ENCODE assay signal across 38 cellular contexts in genomic region chr3:146655333-146655996, GRCh38. TPM values are rescaled to one million over a fixed set of nuclear protein-coding genes. Genes with fewer than 3 reads are reported as not detected.
DNase-seq lines count a peak whose midpoint lies in the region; ATAC-seq and TF ChIP-seq lines count a peak whose summit lies in the region.
"Had no signal": no experiment of that assay in that cellular context is flagged by ENCODE, and none has a peak within 500 bp of the region (broad histone marks: within the 10 kb centered on the region; RNA-seq: fewer than 3 reads in every experiment).

No MANE protein-coding gene starts in this region.

- no CpG with 5 or more reads among the region's 3 CpGs for WGBS in neuronal stem cell (ENCODE audit: extremely low coverage in 2 of 2, insufficient read length in 2 of 2, insufficient replicate concordance in 1 of 2), 2 donors

- H3K4me3 ChIP-seq in GM23338 (no peak overlapping the region), neuronal stem cell (ENCODE audit: low read length in 2 of 2) (no peak overlapping the region)
- H3K4me3 ChIP-seq: cardiac muscle cell, esophagus muscularis mucosa, hepatocyte, Peyer's patch, SJSA1, upper lobe of left lung had no signal

- ATAC-seq in GM23338: no peak
- ATAC-seq in GM19455 (IDR thresholded peaks at IDR 0.05; ENCODE audit: unreplicated experiment): no peak
- ATAC-seq in GM21619 (IDR thresholded peaks at IDR 0.05; ENCODE audit: unreplicated experiment): no peak
- ATAC-seq: activated CD4-positive, CD25-positive, alpha-beta regulatory T cell treated with anti-CD3 and anti-CD28 coated beads, Interleukin-2, amount 50 U/mL, for 24 hours; activated T-helper 17 cell treated with anti-CD3 and anti-CD28 coated beads, Interleukin-2, amount 50 U/mL, for 72 hours; foreskin keratinocyte; left cardiac atrium; stimulated activated effector memory CD8-positive, alpha-beta T cell treated with anti-CD3 and anti-CD28 coated beads, Interleukin-12 subunit alpha, Interleukin-12 subunit beta, amount 100 ng/mL, for 72 hours had no signal

- no peak overlapping the region for H2BK15ac ChIP-seq in neuronal stem cell (ENCODE audit: low read length)

- no peaks in the 10 kb centered on the region for H3K79me2 ChIP-seq in GM23338 (replicated peaks; ENCODE audit: insufficient read depth)
- H3K79me2 ChIP-seq: hepatocyte had no signal

- H2AK5ac ChIP-seq in neuronal stem cell (ENCODE audit: low read depth, low read length): no peak overlapping the region

- H3K4me2 ChIP-seq in GM23338 (no peak overlapping the region), neuronal stem cell (ENCODE audit: insufficient read depth, low read length, poor library complexity, severe bottlenecking) (no peak overlapping the region)
- H3K4me2 ChIP-seq: hepatocyte had no signal

- no peak overlapping the region for H4K8ac ChIP-seq in neuronal stem cell (ENCODE audit: low read depth, low read length)

- H3K23ac ChIP-seq in neuronal stem cell (ENCODE audit: low read depth, low read length, poor library complexity): no peak overlapping the region

- H3K4me3 Mint-ChIP-seq in GM23338 (no peak overlapping the region), endothelial cell (ENCODE audit: unreplicated experiment) (no peak overlapping the region)
- no peak overlapping the region for H3K4me3 Mint-ChIP-seq in activated CD4-positive, alpha-beta memory T cell treated with anti-CD3 and anti-CD28 coated beads for 36 hours
- H3K4me3 Mint-ChIP-seq: activated CD4-positive, alpha-beta memory T cell treated with anti-CD3 and anti-CD28 coated beads, Interleukin-2, amount 10 ng/mL, durations not matched to agents 7 days and 5 days; activated naive CD4-positive, alpha-beta T cell treated with anti-CD3 and anti-CD28 coated beads, Interleukin-2, amount 50 U/mL, for 24 hours; activated T-helper 17 cell treated with anti-CD3 and anti-CD28 coated beads, Interleukin-2, amount 50 U/mL, for 72 hours; CD8-positive, alpha-beta memory T cell; H9; stimulated activated effector memory CD8-positive, alpha-beta T cell treated with anti-CD3 and anti-CD28 coated beads, Interleukin-12 subunit alpha, Interleukin-12 subunit beta, amount 100 ng/mL, for 72 hours had no signal

- H3F3A ChIP-seq in GM23338 (replicated peaks; ENCODE audit: low read depth): no peaks in the 10 kb centered on the region

- H3K36me3 Mint-ChIP-seq in GM23338 (ENCODE audit: low read depth): no peaks in the 10 kb centered on the region
- no peaks in the 10 kb centered on the region for H3K36me3 Mint-ChIP-seq in endothelial cell (ENCODE audit: low read depth, unreplicated experiment)
- H3K36me3 Mint-ChIP-seq in activated CD4-positive, alpha-beta memory T cell treated with anti-CD3 and anti-CD28 coated beads for 36 hours: no peaks in the 10 kb centered on the region
- H3K36me3 Mint-ChIP-seq: activated naive CD4-positive, alpha-beta T cell treated with anti-CD3 and anti-CD28 coated beads, Interleukin-2, amount 50 U/mL, for 24 hours; CD8-positive, alpha-beta memory T cell; stimulated activated effector memory CD8-positive, alpha-beta T cell treated with anti-CD3 and anti-CD28 coated beads, Interleukin-12 subunit alpha, Interleukin-12 subunit beta, amount 100 ng/mL, for 72 hours had no signal

- H3K14ac ChIP-seq in neuronal stem cell (ENCODE audit: low read length): no peak overlapping the region

- no peak overlapping the region for H2BK120ac ChIP-seq in neuronal stem cell (ENCODE audit: low read depth, low read length)

- H4K91ac ChIP-seq in neuronal stem cell (ENCODE audit: low read depth, low read length, poor library complexity): no peak overlapping the region

- H2BK12ac ChIP-seq in neuronal stem cell (ENCODE audit: low read length): no peak overlapping the region

- TF ChIP-seq CTCF in GM23338 (conservative IDR thresholded peaks at IDR 0.05; ENCODE audit: low read depth in 2 of 2) (no peak), endothelial cell (IDR thresholded peaks at IDR 0.05; ENCODE audit: unreplicated experiment) (peak; percentile 18)

- no peak overlapping the region for H3K27ac ChIP-seq in GM23338 (ENCODE audit: low read depth)
- H3K27ac ChIP-seq in neuronal stem cell (replicated peaks; ENCODE audit: low read length): no peak overlapping the region
- H3K27ac ChIP-seq: cardiac muscle cell, esophagus muscularis mucosa, foreskin keratinocyte, hepatocyte, Peyer's patch, SJSA1, upper lobe of left lung had no signal

- H2BK5ac ChIP-seq in neuronal stem cell (ENCODE audit: low read length): no peak overlapping the region

- H3K4me1 Mint-ChIP-seq in GM23338 (peaks cover 25% of the 10 kb centered on the region), endothelial cell (ENCODE audit: unreplicated experiment) (no peaks in the 10 kb centered on the region)
- no peaks in the 10 kb centered on the region for H3K4me1 Mint-ChIP-seq in activated CD4-positive, alpha-beta memory T cell treated with anti-CD3 and anti-CD28 coated beads for 36 hours (ENCODE audit: low read depth)
- H3K4me1 Mint-ChIP-seq: activated CD4-positive, alpha-beta memory T cell treated with anti-CD3 and anti-CD28 coated beads, Interleukin-2, amount 10 ng/mL, durations not matched to agents 7 days and 5 days; activated naive CD4-positive, alpha-beta T cell treated with anti-CD3 and anti-CD28 coated beads, Interleukin-2, amount 50 U/mL, for 24 hours; activated T-helper 17 cell treated with anti-CD3 and anti-CD28 coated beads, Interleukin-2, amount 50 U/mL, for 72 hours; CD8-positive, alpha-beta memory T cell; stimulated activated effector memory CD8-positive, alpha-beta T cell treated with anti-CD3 and anti-CD28 coated beads, Interleukin-12 subunit alpha, Interleukin-12 subunit beta, amount 100 ng/mL, for 72 hours had no signal

- H2AFZ ChIP-seq in GM23338: no peak overlapping the region
- peak overlapping the region; percentile 65 for H2AFZ ChIP-seq in neuronal stem cell (ENCODE audit: low read length)
- H2AFZ ChIP-seq: hepatocyte had no signal

- POLR2A ChIA-PET in activated CD4-positive, alpha-beta memory T cell treated with anti-CD3 and anti-CD28 coated beads for 36 hours (lab: Charles Lee): no interaction called here

- H3K27me3 ChIP-seq in GM23338 (ENCODE audit: insufficient read depth) (no peaks in the 10 kb centered on the region), neuronal stem cell (ENCODE audit: control insufficient read depth in 3 of 3, insufficient read depth in 3 of 3, low read depth in 1 of 3, low read length in 3 of 3) (no peaks in the 10 kb centered on the region)
- H3K27me3 ChIP-seq: BE2C, cardiac muscle cell, esophagus muscularis mucosa, foreskin keratinocyte, hepatocyte, Peyer's patch, SJSA1, upper lobe of left lung had no signal

- peaks cover 28% of the 10 kb centered on the region for H3K4me1 ChIP-seq in GM23338 (ENCODE audit: insufficient read depth)
- peaks cover 2% of the 10 kb centered on the region in 2 donors for H3K4me1 ChIP-seq in neuronal stem cell (ENCODE audit: control insufficient read depth in 2 of 2, insufficient read depth in 1 of 2, low read depth in 1 of 2, low read length in 2 of 2)
- H3K4me1 ChIP-seq: BE2C, foreskin keratinocyte, Peyer's patch, SJSA1, upper lobe of left lung had no signal

- H3K79me1 ChIP-seq in neuronal stem cell (ENCODE audit: low read depth, low read length): no peaks in the 10 kb centered on the region

- intact Hi-C loops in activated CD4-positive, alpha-beta memory T cell treated with anti-CD3 and anti-CD28 coated beads for 36 hours (cut with micrococcal nuclease): no loop called here

- no peak overlapping the region for H3K9ac ChIP-seq in neuronal stem cell (ENCODE audit: low read depth, low read length, poor library complexity)

- CTCF ChIA-PET in activated CD4-positive, alpha-beta memory T cell treated with anti-CD3 and anti-CD28 coated beads for 36 hours (lab: Charles Lee): no interaction called here

- DNase-seq in GM23338 (ENCODE audit: low spot score): no peak
- peak; percentile 27 to 65 for DNase-seq in SHP77 (lab: John Stamatoyannopoulos, UW)
- no peak for DNase-seq in endothelial cell (ENCODE audit: low spot score)
- DNase-seq in neuronal stem cell (ENCODE audit: low spot score): no peak
- no peak for DNase-seq in HuH-7.5 (ENCODE audit: low spot score)
- DNase-seq in activated CD4-positive, alpha-beta memory T cell treated with anti-CD3 and anti-CD28 coated beads for 36 hours: no peak
- DNase-seq: ACHN; activated CD4-positive, alpha-beta memory T cell treated with anti-CD3 and anti-CD28 coated beads, Interleukin-2, amount 10 ng/mL, durations not matched to agents 7 days and 5 days; activated CD8-positive, alpha-beta memory T cell treated with anti-CD3 and anti-CD28 coated beads, Interleukin-2, amount 50 U/mL, for 48 hours; BE2C; CD8-positive, alpha-beta memory T cell; cortex of kidney; DMS153; foreskin keratinocyte; H9; left cardiac atrium; mesendoderm; NCI-H2081 treated with DMSO at 0.1 percent for 48 hours; occipital lobe; Peyer's patch; retina; stimulated activated CD4-positive, alpha-beta T cell treated with anti-CD3 and anti-CD28 coated beads, Interleukin-12 subunit alpha, Interleukin-12 subunit beta, amount 100 ng/mL, for 4 hours; stimulated activated CD4-positive, alpha-beta T cell treated with anti-CD3 and anti-CD28 coated beads, Interleukin-4, amount 100 ng/mL, for 24 hours; T-helper 1 cell; upper lobe of left lung had no signal

- H3K27me3 Mint-ChIP-seq in GM23338 (ENCODE audit: insufficient read depth, low read depth, poor library complexity): no peaks in the 10 kb centered on the region
- no peaks in the 10 kb centered on the region for H3K27me3 Mint-ChIP-seq in endothelial cell (ENCODE audit: unreplicated experiment)
- H3K27me3 Mint-ChIP-seq in activated CD4-positive, alpha-beta memory T cell treated with anti-CD3 and anti-CD28 coated beads for 36 hours: no peaks in the 10 kb centered on the region
- H3K27me3 Mint-ChIP-seq: activated CD4-positive, alpha-beta memory T cell treated with anti-CD3 and anti-CD28 coated beads, Interleukin-2, amount 10 ng/mL, durations not matched to agents 7 days and 5 days; CD8-positive, alpha-beta memory T cell had no signal

- peaks cover 0 to 10% of the 10 kb centered on the region in 2 donors for H3K9me3 ChIP-seq in neuronal stem cell (replicated peaks in 1 of 2; ENCODE audit: control insufficient read depth in 2 of 2, insufficient read depth in 1 of 2, low read depth in 1 of 2, low read length in 2 of 2)
- H3K9me3 ChIP-seq: BE2C, Peyer's patch, SJSA1, upper lobe of left lung had no signal

- no peak overlapping the region for H3K4ac ChIP-seq in neuronal stem cell (ENCODE audit: low read length)

- H3K9me3 Mint-ChIP-seq in GM23338 (no peaks in the 10 kb centered on the region), endothelial cell (ENCODE audit: unreplicated experiment) (no peaks in the 10 kb centered on the region)
- no peaks in the 10 kb centered on the region for H3K9me3 Mint-ChIP-seq in activated CD4-positive, alpha-beta memory T cell treated with anti-CD3 and anti-CD28 coated beads for 36 hours
- H3K9me3 Mint-ChIP-seq: activated CD4-positive, alpha-beta memory T cell treated with anti-CD3 and anti-CD28 coated beads, Interleukin-2, amount 10 ng/mL, durations not matched to agents 7 days and 5 days had no signal

- H4K20me1 ChIP-seq in GM23338 (replicated peaks; ENCODE audit: insufficient read depth): no peaks in the 10 kb centered on the region

- H3K27ac Mint-ChIP-seq in GM23338: peak overlapping the region; percentile 24; the same call in 1 of the 2 replicates
- H3K27ac Mint-ChIP-seq in endothelial cell (ENCODE audit: unreplicated experiment): no peak overlapping the region
- no peak overlapping the region for H3K27ac Mint-ChIP-seq in activated CD4-positive, alpha-beta memory T cell treated with anti-CD3 and anti-CD28 coated beads for 36 hours
- H3K27ac Mint-ChIP-seq: activated CD4-positive, alpha-beta memory T cell treated with anti-CD3 and anti-CD28 coated beads, Interleukin-2, amount 10 ng/mL, durations not matched to agents 7 days and 5 days; activated naive CD4-positive, alpha-beta T cell treated with anti-CD3 and anti-CD28 coated beads, Interleukin-2, amount 50 U/mL, for 24 hours; activated T-helper 17 cell treated with anti-CD3 and anti-CD28 coated beads, Interleukin-2, amount 50 U/mL, for 72 hours; CD8-positive, alpha-beta memory T cell; H9; stimulated activated effector memory CD8-positive, alpha-beta T cell treated with anti-CD3 and anti-CD28 coated beads, Interleukin-12 subunit alpha, Interleukin-12 subunit beta, amount 100 ng/mL, for 72 hours had no signal

- H3K9me2 ChIP-seq in GM23338 (ENCODE audit: insufficient read depth): no peaks in the 10 kb centered on the region

- H3K18ac ChIP-seq in neuronal stem cell (ENCODE audit: low read length): no peak overlapping the region

- H3K36me3 ChIP-seq in GM23338 (ENCODE audit: insufficient read depth) (no peaks in the 10 kb centered on the region), neuronal stem cell (replicated peaks in 1 of 2; ENCODE audit: control insufficient read depth in 2 of 2, insufficient read depth in 2 of 2, low read length in 2 of 2) (no peaks in the 10 kb centered on the region)
- H3K36me3 ChIP-seq: BE2C, cardiac muscle cell, esophagus muscularis mucosa, Peyer's patch, SJSA1, upper lobe of left lung had no signal

RNA-seq across cellular contexts. Expression of gene PLSCR5, which starts 50.3 kb away (rescaled TPM):
- not detected in 2 replicates for total RNA-seq in GM23338 (2014; rRNA removed; shearing (Covaris generic))
- not detected in 2 replicates for polyA plus RNA-seq in GM23338 (2016; fragmentation: Nextera tagmentation; extraction: Ambion mirVana)
- not detected for total RNA-seq in endothelial cell (ENCODE audit: unreplicated experiment)
- polyA plus RNA-seq in neuronal stem cell (2013, experiment 1 of 2): not detected
- not detected for polyA plus RNA-seq in neuronal stem cell (2013, experiment 2 of 2)
- not detected for total RNA-seq in activated CD4-positive, alpha-beta memory T cell treated with anti-CD3 and anti-CD28 coated beads for 36 hours
- total RNA-seq: activated CD4-positive, alpha-beta memory T cell treated with anti-CD3 and anti-CD28 coated beads, Interleukin-2, amount 10 ng/mL, durations not matched to agents 7 days and 5 days; activated T-helper 17 cell treated with anti-CD3 and anti-CD28 coated beads, Interleukin-2, amount 50 U/mL, for 72 hours; CD8-positive, alpha-beta memory T cell; esophagus muscularis mucosa; foreskin keratinocyte; H9; left cardiac atrium; MCF 10A; NCI-H460; occipital lobe; Peyer's patch; SJSA1; subcutaneous adipose tissue; upper lobe of left lung had no signal
- polyA plus RNA-seq: CD8-positive, alpha-beta memory T cell; foreskin keratinocyte had no signal

Comparison
In these comparisons a context has a peak if more than half of its experiments do, and no peak if none do; other contexts are left out.
1. DNase-seq: peak in SHP77 (2 of 2); none in GM23338 (single experiment), endothelial cell (single experiment), neuronal stem cell (single experiment), HuH-7.5 (single experiment) and activated CD4-positive, alpha-beta memory T cell treated with anti-CD3 and anti-CD28 coated beads for 36 hours (single experiment).